In the genomic region with DNA sequence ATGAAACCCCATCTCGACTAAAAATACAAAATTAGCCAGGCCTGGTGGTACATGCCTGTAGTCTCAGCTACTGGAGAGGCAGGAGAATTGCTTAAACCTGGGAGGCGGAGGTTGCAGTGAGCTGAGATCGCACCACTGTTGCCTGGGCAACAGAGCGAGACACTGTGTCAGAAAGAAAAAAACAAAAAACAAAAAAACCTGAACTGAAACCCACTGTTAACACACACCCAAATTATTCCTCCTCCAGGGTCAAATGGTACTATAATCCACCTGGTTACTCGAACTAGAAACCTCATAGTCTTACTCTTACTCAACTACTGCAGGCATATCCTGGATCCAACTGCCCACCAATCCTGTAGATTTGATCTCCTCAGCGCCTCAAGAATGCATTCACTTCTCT, we compare ENCODE assay signal across 10 cellular contexts. TPM values are rescaled to one million over a fixed set of nuclear protein-coding genes. Genes with fewer than 3 reads are reported as not detected.
DNase-seq lines count a peak whose midpoint lies in the region; ATAC-seq and TF ChIP-seq lines count a peak whose summit lies in the region.
"Had no signal": no experiment of that assay in that cellular context is flagged by ENCODE, and none has a peak within 500 bp of the region (broad histone marks: within the 10 kb centered on the region; RNA-seq: fewer than 3 reads in every experiment).

No MANE protein-coding gene starts in this region.

- CTCF ChIA-PET in Calu3 (lab: Charles Lee) = no interaction called here

- intact Hi-C loops in Calu3 (cut with micrococcal nuclease; ENCODE audit: unreplicated experiment) = no loop called here

- BruUV-seq in Calu3 (replicated peaks; lab: Mats Ljungman, UMichigan) = no TSS peak

- peaks cover 14% of the 10 kb centered on the region for H3K4me1 Mint-ChIP-seq in T-helper 1 cell treated with Interleukin-12 subunit alpha and Interleukin-12 subunit beta and Interleukin-4 antibody, amounts not matched to agents 30 μg/mL and 1 μg/mL, for 36 hours (ENCODE audit: low read depth)
- peaks cover 19% of the 10 kb centered on the region for H3K4me1 Mint-ChIP-seq in stimulated activated memory B cell treated with anti-CD40 and anti-IgM and Interleukin-4, amounts not matched to agents 10 μg/mL and 1 μg/mL and 100 μg/mL, for 72 hours
- no peaks in the 10 kb centered on the region for H3K4me1 Mint-ChIP-seq in Calu3 (ENCODE audit: low read depth, unreplicated experiment)

- H3K9me3 Mint-ChIP-seq in T-helper 1 cell treated with Interleukin-12 subunit alpha and Interleukin-12 subunit beta and Interleukin-4 antibody, amounts not matched to agents 30 μg/mL and 1 μg/mL, for 36 hours = no peaks in the 10 kb centered on the region
- H3K9me3 Mint-ChIP-seq in stimulated activated memory B cell treated with anti-CD40 and anti-IgM and Interleukin-4, amounts not matched to agents 10 μg/mL and 1 μg/mL and 100 μg/mL, for 72 hours = no peaks in the 10 kb centered on the region
- no peaks in the 10 kb centered on the region for H3K9me3 Mint-ChIP-seq in Calu3 (ENCODE audit: low read depth, unreplicated experiment)
- H3K9me3 Mint-ChIP-seq: activated naive CD8-positive, alpha-beta T cell treated with anti-CD3 and anti-CD28 coated beads, Interleukin-2, amount 10 ng/mL, durations not matched to agents 7 days and 5 days had no signal

- peak overlapping the region; percentile 18 for H3K27ac Mint-ChIP-seq in T-helper 1 cell treated with Interleukin-12 subunit alpha and Interleukin-12 subunit beta and Interleukin-4 antibody, amounts not matched to agents 30 μg/mL and 1 μg/mL, for 36 hours
- no peak overlapping the region for H3K27ac Mint-ChIP-seq in stimulated activated memory B cell treated with anti-CD40 and anti-IgM and Interleukin-4, amounts not matched to agents 10 μg/mL and 1 μg/mL and 100 μg/mL, for 72 hours
- H3K27ac Mint-ChIP-seq in Calu3 (ENCODE audit: unreplicated experiment) = no peak overlapping the region
- H3K27ac Mint-ChIP-seq: activated naive CD8-positive, alpha-beta T cell treated with anti-CD3 and anti-CD28 coated beads, Interleukin-2, amount 10 ng/mL, durations not matched to agents 7 days and 5 days had no signal

- TF ChIP-seq CTCF in Calu3 (IDR thresholded peaks at IDR 0.05; ENCODE audit: unreplicated experiment) = no peak

- H3K27me3 Mint-ChIP-seq in T-helper 1 cell treated with Interleukin-12 subunit alpha and Interleukin-12 subunit beta and Interleukin-4 antibody, amounts not matched to agents 30 μg/mL and 1 μg/mL, for 36 hours (ENCODE audit: low read depth) = no peaks in the 10 kb centered on the region
- no peaks in the 10 kb centered on the region for H3K27me3 Mint-ChIP-seq in stimulated activated memory B cell treated with anti-CD40 and anti-IgM and Interleukin-4, amounts not matched to agents 10 μg/mL and 1 μg/mL and 100 μg/mL, for 72 hours
- no peaks in the 10 kb centered on the region for H3K27me3 Mint-ChIP-seq in Calu3 (ENCODE audit: unreplicated experiment)
- H3K27me3 Mint-ChIP-seq: activated naive CD8-positive, alpha-beta T cell treated with anti-CD3 and anti-CD28 coated beads, Interleukin-2, amount 10 ng/mL, durations not matched to agents 7 days and 5 days had no signal

- DNase-seq in T-helper 1 cell (no peak), Calu3 (no peak), NCI-H1105 treated with DMSO at 0.1 percent for 48 hours (lab: John Stamatoyannopoulos, UW) (no peak), kidney tubule cell (ENCODE audit: low spot score) (no peak)
- DNase-seq: activated naive CD8-positive, alpha-beta T cell treated with anti-CD3 and anti-CD28 coated beads, Interleukin-2, amount 10 ng/mL, durations not matched to agents 7 days and 5 days; IMR-90 had no signal

- H3K4me3 Mint-ChIP-seq in T-helper 1 cell treated with Interleukin-12 subunit alpha and Interleukin-12 subunit beta and Interleukin-4 antibody, amounts not matched to agents 30 μg/mL and 1 μg/mL, for 36 hours = no peak overlapping the region
- peak overlapping the region; percentile 1 for H3K4me3 Mint-ChIP-seq in stimulated activated memory B cell treated with anti-CD40 and anti-IgM and Interleukin-4, amounts not matched to agents 10 μg/mL and 1 μg/mL and 100 μg/mL, for 72 hours
- H3K4me3 Mint-ChIP-seq in Calu3 (ENCODE audit: low read depth, unreplicated experiment) = no peak overlapping the region
- H3K4me3 Mint-ChIP-seq: activated naive CD8-positive, alpha-beta T cell treated with anti-CD3 and anti-CD28 coated beads, Interleukin-2, amount 10 ng/mL, durations not matched to agents 7 days and 5 days had no signal

- H3K36me3 Mint-ChIP-seq in T-helper 1 cell treated with Interleukin-12 subunit alpha and Interleukin-12 subunit beta and Interleukin-4 antibody, amounts not matched to agents 30 μg/mL and 1 μg/mL, for 36 hours (ENCODE audit: low read depth) = peaks cover 24% of the 10 kb centered on the region
- H3K36me3 Mint-ChIP-seq in stimulated activated memory B cell treated with anti-CD40 and anti-IgM and Interleukin-4, amounts not matched to agents 10 μg/mL and 1 μg/mL and 100 μg/mL, for 72 hours = peaks cover 21% of the 10 kb centered on the region
- H3K36me3 Mint-ChIP-seq in Calu3 (ENCODE audit: insufficient read depth, unreplicated experiment) = peaks cover 6% of the 10 kb centered on the region

- ATAC-seq in GM21825 (IDR thresholded peaks at IDR 0.05; ENCODE audit: unreplicated experiment) (peak; percentile 81), HG03378 (IDR thresholded peaks at IDR 0.05; ENCODE audit: unreplicated experiment) (peak; percentile 94)
- ATAC-seq in stimulated activated memory B cell treated with anti-CD40 and anti-IgM and Interleukin-4, amounts not matched to agents 10 μg/mL and 1 μg/mL and 100 μg/mL, for 72 hours = peak; percentile 99

RNA-seq across cellular contexts. Expression of gene USP28, which starts 35.5 kb away (rescaled TPM):
- 20.0 and 22.8 TPM in 2 replicates for total RNA-seq in Calu3 (2022)
